ENCODE assay signal across 20 cellular contexts in the genomic region with DNA sequence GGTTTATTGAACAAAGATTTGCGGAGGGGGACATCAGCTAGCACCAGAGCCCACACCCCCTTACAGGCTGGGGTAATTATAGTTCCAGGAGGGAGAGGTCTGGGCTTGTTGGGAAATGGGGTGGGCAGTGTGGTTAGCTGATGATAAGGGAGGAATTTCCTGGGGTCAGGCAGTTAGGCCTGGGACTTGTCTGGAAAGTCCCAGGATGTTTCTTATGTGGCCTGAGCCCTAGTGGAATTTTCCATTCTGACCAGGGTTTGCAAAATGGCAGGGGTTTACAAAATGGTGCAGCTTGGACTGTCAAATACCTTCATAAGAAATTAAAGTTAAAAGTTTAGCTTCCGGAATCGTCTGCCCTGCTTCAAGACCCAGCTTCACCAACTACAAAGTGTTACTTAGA.
DNase-seq lines count a peak whose midpoint lies in the region; ATAC-seq, FAIRE-seq and TF ChIP-seq lines count a peak whose summit lies in the region.
"Had no signal": no experiment of that assay in that cellular context is flagged by ENCODE, and none has a peak within 500 bp of the region (broad histone marks: within the 10 kb centered on the region; RNA-seq: fewer than 3 reads in every experiment).

No MANE protein-coding gene starts in this region.

- H3K27ac ChIP-seq in esophagus muscularis mucosa (replicated peaks in 1 of 4) = no peak overlapping the region
- H3K27ac ChIP-seq: adrenal gland, HL-60, prostate gland had no signal

- intact Hi-C loops in esophagus muscularis mucosa (cut with DNase I) = no loop called here

- FAIRE-seq in RCC 7860 (lab: Jason Lieb, UNC) = no peak
- FAIRE-seq: frontal cortex, small intestine had no signal

- no peaks in the 10 kb centered on the region for H3K4me1 ChIP-seq in esophagus muscularis mucosa
- H3K4me1 ChIP-seq: adrenal gland, prostate gland had no signal

- peak; percentile 42 for DNase-seq in EL
- peak; percentile 23 for DNase-seq in RCC 7860 (ENCODE audit: low spot score)
- peak; percentile 60 for DNase-seq in esophagus muscularis mucosa (ENCODE audit: extremely low spot score)
- peak; percentile 76 for DNase-seq in non-pigmented ciliary epithelial cell (ENCODE audit: low read depth)
- DNase-seq in D341Med (ENCODE audit: low spot score) = no peak
- no peak for DNase-seq in NCI-H1417 treated with DMSO at 0.1 percent for 48 hours (lab: John Stamatoyannopoulos, UW)
- DNase-seq: activated CD4-positive, alpha-beta T cell treated with anti-CD3 and anti-CD28 coated beads for 4 hours; adrenal gland; CD8-positive, alpha-beta memory T cell; DMS79 treated with DMSO at 0.1 percent for 48 hours; KG1; NCI-H1048; NCI-H510A; small intestine; stimulated activated CD4-positive, alpha-beta T cell treated with anti-CD3 and anti-CD28 coated beads, Interleukin-4, amount 100 ng/mL, for 4 hours had no signal

- TF ChIP-seq CTCF in esophagus muscularis mucosa (IDR thresholded peaks at IDR 0.05) = no peak

- no peak for TF ChIP-seq EP300 in esophagus muscularis mucosa (IDR thresholded peaks at IDR 0.05)

- H3K4me3 ChIP-seq in esophagus muscularis mucosa = no peak overlapping the region
- H3K4me3 ChIP-seq: adrenal gland, prostate gland had no signal

- no peaks in the 10 kb centered on the region for H3K36me3 ChIP-seq in esophagus muscularis mucosa
- H3K36me3 ChIP-seq: adrenal gland, prostate gland had no signal

- no peak for TF ChIP-seq POLR2A in esophagus muscularis mucosa (IDR thresholded peaks at IDR 0.05; ENCODE audit: low read depth)

- peaks cover 0 to 5% (median 0%) of the 10 kb centered on the region in 4 donors for H3K9me3 ChIP-seq in esophagus muscularis mucosa
- H3K9me3 ChIP-seq: adrenal gland, prostate gland had no signal

- ATAC-seq in GM21381 (IDR thresholded peaks at IDR 0.05; ENCODE audit: unreplicated experiment) = no peak
- ATAC-seq: Right ventricle myocardium inferior had no signal

- WGBS in esophagus muscularis mucosa = 90% methylated on average over 3 of the region's 3 CpGs

- no peaks in the 10 kb centered on the region for H3K27me3 ChIP-seq in esophagus muscularis mucosa
- H3K27me3 ChIP-seq: adrenal gland had no signal

Comparison
In these comparisons a context has a peak if more than half of its experiments do, and no peak if none do; other contexts are left out.
1. DNase-seq: peak in EL (single experiment), RCC 7860 (single experiment), esophagus muscularis mucosa (single experiment) and non-pigmented ciliary epithelial cell (single experiment); none in D341Med (single experiment) and NCI-H1417 treated with DMSO at 0.1 percent for 48 hours (single experiment).